8 cellular contexts compared by ENCODE assay signal in the genomic region with DNA sequence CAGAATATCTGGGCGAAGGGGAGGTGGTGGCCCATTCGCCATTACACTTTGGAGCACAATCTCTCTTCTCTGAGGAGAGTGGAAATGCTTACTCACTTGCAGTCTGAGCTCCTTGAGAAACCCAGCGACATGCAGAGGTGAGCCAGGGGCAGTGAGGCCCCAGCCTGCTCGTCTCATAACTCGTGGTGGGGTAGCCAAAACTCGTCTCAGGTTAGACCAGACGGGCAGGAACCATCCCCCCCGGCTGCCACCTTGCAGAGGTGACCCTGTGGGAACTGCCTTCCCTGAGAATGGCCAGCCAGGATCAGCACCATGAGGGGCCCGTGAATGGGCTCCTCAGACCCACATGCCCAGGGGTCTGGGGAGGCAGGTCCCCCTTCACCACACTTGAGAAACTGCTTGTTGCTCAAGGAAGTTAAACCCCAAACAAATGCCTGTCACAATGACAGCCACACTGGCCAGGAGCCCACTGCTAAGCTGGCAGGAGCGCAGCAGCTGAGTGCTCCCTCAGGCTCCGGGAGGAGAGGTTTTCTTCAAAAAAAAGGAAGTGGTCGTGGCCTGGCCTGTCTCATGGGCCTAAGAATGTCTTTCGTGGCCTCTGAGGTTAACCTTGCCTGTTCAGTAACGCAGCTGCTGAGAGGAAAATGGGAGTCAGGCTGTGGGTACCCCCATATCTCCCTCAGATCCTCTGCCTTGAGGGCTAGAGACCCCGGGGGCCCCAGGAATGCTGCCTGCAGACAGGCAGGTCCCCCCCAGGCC. TPM values are rescaled to one million over a fixed set of nuclear protein-coding genes. Genes with fewer than 3 reads are reported as not detected.
DNase-seq lines count a peak whose midpoint lies in the region; ATAC-seq and TF ChIP-seq lines count a peak whose summit lies in the region.

No MANE protein-coding gene starts in this region.

- H3K9me3 ChIP-seq in BLaER1 (no peaks in the 10 kb centered on the region), right cardiac atrium (ENCODE audit: control insufficient read depth, low read length) (no peaks in the 10 kb centered on the region), suprapubic skin (no peaks in the 10 kb centered on the region)

- peak overlapping the region; percentile 43; the same call in 1 of the 2 replicates for H3K9ac ChIP-seq in BLaER1

- DNase-seq in UCSD-AML1 (lab: John Stamatoyannopoulos, UW; ENCODE audit: unreplicated experiment) (peak; percentile 79), right cardiac atrium (peak; percentile 73 to 90 (median 90)), suprapubic skin (ENCODE audit: low spot score in 2 of 2) (no peak), NCI-H526 (lab: John Stamatoyannopoulos, UW) (no peak)

- H3K27ac ChIP-seq in BLaER1 (peak overlapping the region; percentile 44; the same call in 1 of the 2 replicates), right cardiac atrium (ENCODE audit: low read length) (peak overlapping the region; percentile 85), suprapubic skin (peak overlapping the region; percentile 84)

- no peak for TF ChIP-seq EP300 in suprapubic skin (IDR thresholded peaks at IDR 0.05)

- peak overlapping the region; percentile 91 for H3K4me2 ChIP-seq in BLaER1

- H3K9me3 Mint-ChIP-seq in activated T-helper 17 cell treated with anti-CD3 and anti-CD28 coated beads, Interleukin-2, amount 50 U/mL, for 72 hours = no peaks in the 10 kb centered on the region

- WGBS in right cardiac atrium = 43% methylated on average over 15 of the region's 15 CpGs
- 40% methylated on average over 9 of the region's 15 CpGs for WGBS in suprapubic skin

- peaks cover 9% of the 10 kb centered on the region for H3K27me3 Mint-ChIP-seq in activated T-helper 17 cell treated with anti-CD3 and anti-CD28 coated beads, Interleukin-2, amount 50 U/mL, for 72 hours

- H3K27ac Mint-ChIP-seq in activated T-helper 17 cell treated with anti-CD3 and anti-CD28 coated beads, Interleukin-2, amount 50 U/mL, for 72 hours = no peak overlapping the region

- no peaks in the 10 kb centered on the region for H3K4me1 Mint-ChIP-seq in activated T-helper 17 cell treated with anti-CD3 and anti-CD28 coated beads, Interleukin-2, amount 50 U/mL, for 72 hours

- H3K36me3 Mint-ChIP-seq in activated T-helper 17 cell treated with anti-CD3 and anti-CD28 coated beads, Interleukin-2, amount 50 U/mL, for 72 hours (ENCODE audit: low read depth) = peaks cover 27% of the 10 kb centered on the region

- peaks cover 40% of the 10 kb centered on the region for H3K36me3 ChIP-seq in BLaER1
- H3K36me3 ChIP-seq in suprapubic skin = peaks cover 18% of the 10 kb centered on the region

- no peak for TF ChIP-seq CTCF in suprapubic skin (IDR thresholded peaks at IDR 0.05)

- intact Hi-C loops in right cardiac atrium (cut with DNase I) = loop anchor here in 2 of 4 donors (5.0 kb wide), 2 partner anchors 35 to 55 kb away; no protein-coding TSS in a partner anchor

- H3K4me3 Mint-ChIP-seq in activated T-helper 17 cell treated with anti-CD3 and anti-CD28 coated beads, Interleukin-2, amount 50 U/mL, for 72 hours = no peak overlapping the region

- ATAC-seq in HG02588 (IDR thresholded peaks at IDR 0.05; ENCODE audit: unreplicated experiment) (peak; percentile 35), right cardiac atrium (peak; percentile 8 to 37), GM19035 (IDR thresholded peaks at IDR 0.05; ENCODE audit: unreplicated experiment) (no peak)
- ATAC-seq in activated T-helper 17 cell treated with anti-CD3 and anti-CD28 coated beads, Interleukin-2, amount 50 U/mL, for 72 hours (replicated peaks) = no peak

- H4K20me1 ChIP-seq in BLaER1 = peaks cover 36% of the 10 kb centered on the region

- H3K4me1 ChIP-seq in BLaER1 (peaks cover 61% of the 10 kb centered on the region), right cardiac atrium (ENCODE audit: control insufficient read depth, insufficient read depth, low read length) (peaks cover 21% of the 10 kb centered on the region), suprapubic skin (peaks cover 34% of the 10 kb centered on the region)

- TF ChIP-seq POLR2A in suprapubic skin (IDR thresholded peaks at IDR 0.05) = no peak

- no peaks in the 10 kb centered on the region for H3K27me3 ChIP-seq in BLaER1
- no peaks in the 10 kb centered on the region for H3K27me3 ChIP-seq in right cardiac atrium (ENCODE audit: control insufficient read depth, insufficient read depth)
- H3K27me3 ChIP-seq in suprapubic skin = no peaks in the 10 kb centered on the region

- no peak overlapping the region; the same call in 1 of the 2 replicates for H3K4me3 ChIP-seq in BLaER1
- no peak overlapping the region for H3K4me3 ChIP-seq in right cardiac atrium (ENCODE audit: low read length)
- no peak overlapping the region for H3K4me3 ChIP-seq in suprapubic skin

RNA-seq across cellular contexts. Expression of a gene that starts 9.2 kb away (rescaled TPM):
- total RNA-seq in right cardiac atrium (100 to 1,000 TPM; 307 to 423 (median 349) TPM), suprapubic skin (100 to 1,000 TPM; 111 to 156 (median 130) TPM)
- polyA plus RNA-seq in right cardiac atrium = 284 TPM
- 1 to 10 TPM in 1 of 2 donors, under 1 TPM in 1; 0.43 to 2.0 TPM for total RNA-seq in activated T-helper 17 cell treated with anti-CD3 and anti-CD28 coated beads, Interleukin-2, amount 50 U/mL, for 72 hours

Comparison
In these comparisons a context has a peak if more than half of its experiments do, and no peak if none do; other contexts are left out.
1. ATAC-seq: peak in HG02588 (single experiment) and right cardiac atrium (2 of 2); none in activated T-helper 17 cell treated with anti-CD3 and anti-CD28 coated beads, Interleukin-2, amount 50 U/mL, for 72 hours (single experiment) and GM19035 (single experiment).
2. DNase-seq: peak in UCSD-AML1 (single experiment) and right cardiac atrium (3 of 3); none in suprapubic skin (0 of 2) and NCI-H526 (0 of 2).
3. RNA of a gene that starts 9.2 kb away (total RNA-seq): 307 to 423 TPM in right cardiac atrium and 111 to 156 TPM in suprapubic skin; 0.43 to 2.0 TPM in activated T-helper 17 cell treated with anti-CD3 and anti-CD28 coated beads, Interleukin-2, amount 50 U/mL, for 72 hours; every median in the first group is over 10 times any median in the second.
4. Peak in every context shown above with its lines, with median percentiles within 50 percentile points of each other: H3K27ac ChIP-seq.